20 cellular contexts compared by ENCODE assay signal in genomic region chr10:63375859-63376258, GRCh38.
DNase-seq lines count a peak whose midpoint lies in the region; TF ChIP-seq lines count a peak whose summit lies in the region.
"Had no signal": no experiment of that assay in that cellular context is flagged by ENCODE, and none has a peak within 500 bp of the region (broad histone marks: within the 10 kb centered on the region; RNA-seq: fewer than 3 reads in every experiment).

No MANE protein-coding gene starts in this region.

- peaks cover 26% of the 10 kb centered on the region for H3K36me3 Mint-ChIP-seq in HFFc6 (ENCODE audit: low read depth)

- H3K9me3 ChIP-seq in stomach: no peaks in the 10 kb centered on the region
- H3K9me3 ChIP-seq: body of pancreas had no signal

- TF ChIP-seq CTCF in HFFc6 (IDR thresholded peaks at IDR 0.05) (no peak), brain microvascular endothelial cell (IDR thresholded peaks at IDR 0.05; ENCODE audit: low read depth, low read length, missing control alignments) (no peak), foreskin fibroblast (IDR thresholded peaks at IDR 0.05; ENCODE audit: low read depth, low read length) (no peak), stomach (IDR thresholded peaks at IDR 0.05) (no peak)

- peaks cover 37% of the 10 kb centered on the region for H3K4me1 Mint-ChIP-seq in HFFc6 (ENCODE audit: low read depth)

- in situ Hi-C loops in brain microvascular endothelial cell (cut with HindIII; ENCODE audit: low pct_ligation_motif_present, low sequenced_read_pairs): no loop called here
- in situ Hi-C loops in ACHN (cut with HindIII; ENCODE audit: low pct_ligation_motif_present, low pct_unique_long_range_greater_than_20kb, low sequenced_read_pairs): no loop called here

- no peak for TF ChIP-seq EP300 in stomach (IDR thresholded peaks at IDR 0.05)

- H3K4me1 ChIP-seq in stomach: peaks cover 0 to 11% (median 2%) of the 10 kb centered on the region in 4 donors
- H3K4me1 ChIP-seq: body of pancreas had no signal

- H3K36me3 ChIP-seq in brain microvascular endothelial cell (replicated peaks): no peaks in the 10 kb centered on the region
- peaks cover 3 to 9% (median 7%) of the 10 kb centered on the region in 4 donors for H3K36me3 ChIP-seq in stomach

- intact Hi-C loops in stomach (cut with DNase I; ENCODE audit: low total_unique reads): no loop called here
- intact Hi-C loops in posterior cingulate gyrus (cut with DNase I): no loop called here

- TF ChIP-seq POLR2A in stomach (IDR thresholded peaks at IDR 0.05): no peak

- H3K4me3 ChIP-seq in brain microvascular endothelial cell (ENCODE audit: low read depth, low read length) (no peak overlapping the region), foreskin fibroblast (ENCODE audit: low read depth in 1 of 2, low read length in 2 of 2) (no peak overlapping the region), skeletal muscle cell (ENCODE audit: low read depth, low read length) (no peak overlapping the region), stomach (no peak overlapping the region)
- H3K4me3 ChIP-seq: body of pancreas had no signal

- H3K27ac Mint-ChIP-seq in HFFc6: peak overlapping the region; percentile 90
- H3K27ac Mint-ChIP-seq: activated CD4-positive, alpha-beta memory T cell treated with anti-CD3 and anti-CD28 coated beads for 36 hours; activated naive CD4-positive, alpha-beta T cell treated with anti-CD3 and anti-CD28 coated beads, Interleukin-2, amount 50 U/mL, for 24 hours; activated T-cell treated with anti-CD3 and anti-CD28 coated beads, Interleukin-2, amount 50 U/mL, for 24 hours; stimulated activated effector memory CD8-positive, alpha-beta T cell treated with anti-CD3 and anti-CD28 coated beads, Interleukin-12 subunit alpha, Interleukin-12 subunit beta, amount 100 ng/mL, for 72 hours; T-cell had no signal

- H3K27ac ChIP-seq in brain microvascular endothelial cell (peak overlapping the region; percentile 72), stomach (no peak overlapping the region)
- H3K27ac ChIP-seq: body of pancreas, RWPE1, WERI-Rb-1 had no signal

- peaks cover 2% of the 10 kb centered on the region; the same call in 1 of the 2 replicates for H3K27me3 Mint-ChIP-seq in HFFc6 (ENCODE audit: insufficient read depth)
- H3K27me3 Mint-ChIP-seq: activated CD4-positive, alpha-beta memory T cell treated with anti-CD3 and anti-CD28 coated beads for 36 hours; activated naive CD4-positive, alpha-beta T cell treated with anti-CD3 and anti-CD28 coated beads, Interleukin-2, amount 50 U/mL, for 24 hours; activated T-cell treated with anti-CD3 and anti-CD28 coated beads, Interleukin-2, amount 50 U/mL, for 24 hours; T-cell had no signal

- peak overlapping the region; percentile 88 for H3K4me3 Mint-ChIP-seq in HFFc6
- H3K4me3 Mint-ChIP-seq: activated CD4-positive, alpha-beta memory T cell treated with anti-CD3 and anti-CD28 coated beads for 36 hours; activated naive CD4-positive, alpha-beta T cell treated with anti-CD3 and anti-CD28 coated beads, Interleukin-2, amount 50 U/mL, for 24 hours; activated T-cell treated with anti-CD3 and anti-CD28 coated beads, Interleukin-2, amount 50 U/mL, for 24 hours; stimulated activated effector memory CD8-positive, alpha-beta T cell treated with anti-CD3 and anti-CD28 coated beads, Interleukin-12 subunit alpha, Interleukin-12 subunit beta, amount 100 ng/mL, for 72 hours; T-cell had no signal

- DNase-seq in HFFc6: no peak
- DNase-seq in brain microvascular endothelial cell: peak; percentile 38
- peak; percentile 67 to 79 for DNase-seq in foreskin fibroblast
- peak; percentile 88 for DNase-seq in skeletal muscle cell (ENCODE audit: low read depth)
- no peak for DNase-seq in stomach
- no peak for DNase-seq in ACHN
- no peak for DNase-seq in CD1c-positive myeloid dendritic cell (ENCODE audit: extremely low spot score)
- no peak for DNase-seq in posterior cingulate gyrus
- DNase-seq: activated CD4-positive, alpha-beta memory T cell treated with anti-CD3 and anti-CD28 coated beads for 36 hours; activated T-cell treated with anti-CD3 and anti-CD28 coated beads, Interleukin-2, amount 50 U/mL, for 24 hours; body of pancreas; GF-D8; NCI-H1436 treated with DMSO at 0.1 percent for 48 hours; NCI-H2227 treated with DMSO at 0.1 percent for 48 hours; stimulated activated CD4-positive, alpha-beta T cell treated with anti-CD3 and anti-CD28 coated beads, Interleukin-12 subunit alpha, Interleukin-12 subunit beta, amount 100 ng/mL, for 4 hours; T-cell; WERI-Rb-1 had no signal

- 86 to 98% (median 95%) methylated on average over 2 of the region's 2 CpGs for WGBS in stomach, 5 donors

- no peaks in the 10 kb centered on the region for H3K9me3 Mint-ChIP-seq in HFFc6
- H3K9me3 Mint-ChIP-seq: activated CD4-positive, alpha-beta memory T cell treated with anti-CD3 and anti-CD28 coated beads for 36 hours; activated naive CD4-positive, alpha-beta T cell treated with anti-CD3 and anti-CD28 coated beads, Interleukin-2, amount 50 U/mL, for 24 hours; activated T-cell treated with anti-CD3 and anti-CD28 coated beads, Interleukin-2, amount 50 U/mL, for 24 hours; stimulated activated effector memory CD8-positive, alpha-beta T cell treated with anti-CD3 and anti-CD28 coated beads, Interleukin-12 subunit alpha, Interleukin-12 subunit beta, amount 100 ng/mL, for 72 hours had no signal

- H3K27me3 ChIP-seq in brain microvascular endothelial cell (replicated peaks) (no peaks in the 10 kb centered on the region), stomach (no peaks in the 10 kb centered on the region)
- H3K27me3 ChIP-seq: body of pancreas had no signal

Comparison
In these comparisons a context has a peak if more than half of its experiments do, and no peak if none do; other contexts are left out.
1. DNase-seq: peak in brain microvascular endothelial cell (single experiment), foreskin fibroblast (2 of 2) and skeletal muscle cell (single experiment); none in HFFc6 (single experiment), stomach (single experiment), ACHN (single experiment), CD1c-positive myeloid dendritic cell (single experiment) and posterior cingulate gyrus (0 of 10).